ENCODE assay signal across 1 cellular context in genomic region chr10:53315709-53316108, GRCh38.
TF ChIP-seq lines count a peak whose summit lies in the region.

No MANE protein-coding gene starts in this region.

TF ChIP-seq in GM23338, 12 proteins besides CTCF, POLR2A, EP300 and RAD21:
- TF ChIP-seq REST (IDR thresholded peaks at IDR 0.05; ENCODE audit: unreplicated experiment) (no peak), EZH2 (IDR thresholded peaks at IDR 0.05; ENCODE audit: low read depth, unreplicated experiment) (no peak), ZNF114 (CRISPR knock-in tag; IDR thresholded peaks at IDR 0.05) (no peak), NANOG (IDR thresholded peaks at IDR 0.05; ENCODE audit: borderline replicate concordance) (no peak), POLR2AphosphoS5 (IDR thresholded peaks at IDR 0.05; ENCODE audit: low read depth) (no peak), ZNF331 (CRISPR knock-in tag; IDR thresholded peaks at IDR 0.05; ENCODE audit: low read depth) (no peak), EZH2phosphoT487 (IDR thresholded peaks at IDR 0.05; ENCODE audit: unreplicated experiment) (no peak)
- TF ChIP-seq, protein P1, sequence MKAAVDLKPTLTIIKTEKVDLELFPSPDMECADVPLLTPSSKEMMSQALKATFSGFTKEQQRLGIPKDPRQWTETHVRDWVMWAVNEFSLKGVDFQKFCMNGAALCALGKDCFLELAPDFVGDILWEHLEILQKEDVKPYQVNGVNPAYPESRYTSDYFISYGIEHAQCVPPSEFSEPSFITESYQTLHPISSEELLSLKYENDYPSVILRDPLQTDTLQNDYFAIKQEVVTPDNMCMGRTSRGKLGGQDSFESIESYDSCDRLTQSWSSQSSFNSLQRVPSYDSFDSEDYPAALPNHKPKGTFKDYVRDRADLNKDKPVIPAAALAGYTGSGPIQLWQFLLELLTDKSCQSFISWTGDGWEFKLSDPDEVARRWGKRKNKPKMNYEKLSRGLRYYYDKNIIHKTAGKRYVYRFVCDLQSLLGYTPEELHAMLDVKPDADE (IDR thresholded peaks at IDR 0.05): no peak
